8 cellular contexts compared by ENCODE assay signal in the genomic region with DNA sequence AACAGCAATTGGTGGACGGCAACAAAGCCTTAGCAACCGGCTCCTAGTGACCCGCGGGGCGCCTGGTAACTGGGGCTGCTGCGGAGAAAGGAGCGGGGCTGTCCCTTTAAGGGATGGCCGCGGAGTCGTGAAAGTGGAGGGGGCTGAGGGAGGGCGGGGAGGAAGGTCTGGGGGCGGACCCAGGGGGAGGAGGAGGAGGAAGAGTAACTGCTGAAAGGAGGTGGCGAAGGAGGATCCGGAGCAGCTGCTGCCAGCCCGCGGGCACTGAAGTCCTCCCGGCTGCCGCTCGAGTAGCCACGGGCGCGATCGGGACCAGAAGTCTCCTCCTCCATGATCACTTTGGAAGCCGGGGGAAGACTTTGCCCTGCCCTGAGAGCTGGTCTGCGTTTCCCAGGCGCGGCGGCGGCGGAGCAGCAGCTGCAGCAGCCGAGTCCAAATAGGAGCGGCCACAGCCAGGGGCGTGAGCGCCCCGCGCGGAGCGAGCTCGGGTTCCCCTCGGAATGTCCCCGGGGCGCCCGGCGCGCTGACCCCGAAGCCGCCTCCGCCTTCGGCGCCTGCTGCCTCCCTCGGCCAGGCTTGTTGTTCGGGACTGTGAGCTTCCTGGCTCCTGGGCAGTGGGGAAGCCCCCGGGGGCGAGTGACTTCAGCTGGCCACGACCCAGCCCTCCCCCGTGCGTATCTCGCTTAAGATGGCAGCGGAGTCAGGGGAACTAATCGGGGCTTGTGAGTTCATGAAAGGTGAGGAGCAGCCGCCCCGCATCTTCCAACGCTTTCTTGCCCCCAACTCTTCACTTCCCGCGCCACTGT. TPM values are rescaled to one million over a fixed set of nuclear protein-coding genes. Genes with fewer than 3 reads are reported as not detected.
DNase-seq lines count a peak whose midpoint lies in the region; ATAC-seq and TF ChIP-seq lines count a peak whose summit lies in the region.

A gene with protein sequence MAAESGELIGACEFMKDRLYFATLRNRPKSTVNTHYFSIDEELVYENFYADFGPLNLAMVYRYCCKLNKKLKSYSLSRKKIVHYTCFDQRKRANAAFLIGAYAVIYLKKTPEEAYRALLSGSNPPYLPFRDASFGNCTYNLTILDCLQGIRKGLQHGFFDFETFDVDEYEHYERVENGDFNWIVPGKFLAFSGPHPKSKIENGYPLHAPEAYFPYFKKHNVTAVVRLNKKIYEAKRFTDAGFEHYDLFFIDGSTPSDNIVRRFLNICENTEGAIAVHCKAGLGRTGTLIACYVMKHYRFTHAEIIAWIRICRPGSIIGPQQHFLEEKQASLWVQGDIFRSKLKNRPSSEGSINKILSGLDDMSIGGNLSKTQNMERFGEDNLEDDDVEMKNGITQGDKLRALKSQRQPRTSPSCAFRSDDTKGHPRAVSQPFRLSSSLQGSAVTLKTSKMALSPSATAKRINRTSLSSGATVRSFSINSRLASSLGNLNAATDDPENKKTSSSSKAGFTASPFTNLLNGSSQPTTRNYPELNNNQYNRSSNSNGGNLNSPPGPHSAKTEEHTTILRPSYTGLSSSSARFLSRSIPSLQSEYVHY (plus strand): TSS at position 240 of the 806 bp plus-strand sequence. CDS start 449 bp downstream, at position 689.

- peak within 1 kb of the TSS; percentile 93 for H3K27ac ChIP-seq in caudate nucleus (ENCODE audit: low read depth, low read length)

- peak; percentile 74 for ATAC-seq in GM18907 (IDR thresholded peaks at IDR 0.05; ENCODE audit: unreplicated experiment)
- ATAC-seq in HG03159 (IDR thresholded peaks at IDR 0.05; ENCODE audit: unreplicated experiment), result peak; percentile 63
- peak; percentile 62 for ATAC-seq in activated B cell treated with CpG ODN at 0.5 μM for 24 hours (ENCODE audit: low read depth)

- H3K4me1 Mint-ChIP-seq in activated B cell treated with CpG ODN at 0.5 μM for 24 hours, result peaks cover 43% of the 10 kb centered on the region

- H3K36me3 Mint-ChIP-seq in activated B cell treated with CpG ODN at 0.5 μM for 24 hours (ENCODE audit: low read depth), result peaks cover 36% of the 10 kb centered on the region

- POLR2A ChIA-PET in activated B cell treated with CpG ODN at 0.5 μM for 24 hours (lab: Charles Lee), result interaction anchor here (0.5 to 4.8 kb wide), 22 partner anchors 11 to 957 kb away, joined by 3 to 34 read pairs (median 4); a partner anchor contains a TSS

- H3K27me3 Mint-ChIP-seq in activated B cell treated with CpG ODN at 0.5 μM for 24 hours, result no peaks in the 10 kb centered on the region

- peak within 1 kb of the TSS; percentile 96 for H3K27ac Mint-ChIP-seq in activated B cell treated with CpG ODN at 0.5 μM for 24 hours

- peak within 1 kb of the TSS; percentile 99 for H3K4me3 Mint-ChIP-seq in activated B cell treated with CpG ODN at 0.5 μM for 24 hours

- DNase-seq in AG08395 (ENCODE audit: low spot score) (peak; percentile 96), NCI-H2227 treated with DMSO at 0.1 percent for 48 hours (lab: John Stamatoyannopoulos, UW) (peak; percentile 96), activated B cell treated with CpG ODN at 0.5 μM for 24 hours (peak; percentile 73), caudate nucleus (lab: John Stamatoyannopoulos, UW) (peak; percentile 23 to 93 (median 80)), iris pigment epithelial cell (ENCODE audit: low read depth) (peak; percentile 97)
- peak; percentile 75 for DNase-seq in stimulated activated CD4-positive, alpha-beta T cell treated with anti-CD3 and anti-CD28 coated beads, Interleukin-12 subunit alpha, Interleukin-12 subunit beta, amount 100 ng/mL, for 4 hours

- CTCF ChIA-PET in activated B cell treated with CpG ODN at 0.5 μM for 24 hours (lab: Charles Lee), result interaction anchor here (1.3 to 2.0 kb wide), 5 partner anchors 72 to 107 kb away, joined by 3 to 6 read pairs (median 5); a partner anchor contains a TSS

- no peak for TF ChIP-seq CTCF in activated B cell treated with CpG ODN at 0.5 μM for 24 hours (IDR thresholded peaks at IDR 0.05)

- H3K9me3 Mint-ChIP-seq in activated B cell treated with CpG ODN at 0.5 μM for 24 hours, result no peaks in the 10 kb centered on the region

- intact Hi-C loops in activated B cell treated with CpG ODN at 0.5 μM for 24 hours (cut with micrococcal nuclease), result loop anchor here (1.0 to 5.0 kb wide), 9 partner anchors 9 to 1055 kb away; a partner anchor contains a TSS

RNA-seq across cellular contexts. Expression of the gene that starts here (rescaled TPM):
- total RNA-seq in activated B cell treated with CpG ODN at 0.5 μM for 24 hours, result 16.8 and 17.0 TPM in 2 replicates

Comparison
In these comparisons a context has a peak if more than half of its experiments do, and no peak if none do; other contexts are left out.
1. Peak in every context shown above with its lines: DNase-seq, ATAC-seq and H3K27ac ChIP-seq.